In the genomic region with DNA sequence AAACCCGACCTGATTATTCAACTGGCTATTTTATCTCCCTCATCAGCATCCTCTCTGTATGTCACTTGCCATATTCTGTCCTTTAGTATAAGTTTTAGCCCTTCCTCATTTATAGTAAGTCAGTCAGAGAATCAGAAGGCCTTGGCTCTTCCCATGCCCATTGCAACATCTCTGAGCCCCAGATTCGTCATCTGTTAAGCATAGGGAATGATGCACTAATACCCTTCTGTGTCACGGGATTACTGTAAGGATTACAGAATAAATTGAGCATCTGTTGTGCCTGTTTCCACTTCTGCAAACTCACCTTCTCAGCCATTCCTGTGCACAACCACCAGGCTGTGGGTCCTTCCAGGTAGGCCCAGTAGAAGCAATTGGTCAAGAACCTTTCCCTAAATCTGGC, we compare ENCODE assay signal across 22 cellular contexts.
"Had no signal": no experiment of that assay in that cellular context is flagged by ENCODE, and none has a peak within 500 bp of the region (broad histone marks: within the 10 kb centered on the region; RNA-seq: fewer than 3 reads in every experiment).

No MANE protein-coding gene starts in this region.

- H3K4me3 ChIP-seq: esophagus squamous epithelium, gastroesophageal sphincter, hepatocyte, left lung, neural progenitor cell, spleen, thoracic aorta, upper lobe of right lung had no signal

- H3K27me3 ChIP-seq: esophagus squamous epithelium, gastroesophageal sphincter, hepatocyte, left lung, neural progenitor cell, spleen, upper lobe of right lung had no signal

- DNase-seq: activated CD4-positive, alpha-beta T cell treated with anti-CD3 and anti-CD28 coated beads for 4 hours; activated CD8-positive, alpha-beta memory T cell treated with anti-CD3 and anti-CD28 coated beads, Interleukin-2, amount 50 U/mL, for 4 hours; activated CD8-positive, alpha-beta T cell treated with anti-CD3 and anti-CD28 coated beads for 36 hours; activated effector memory CD4-positive, alpha-beta T cell treated with anti-CD3 and anti-CD28 coated beads, Interleukin-2, amount 50 U/mL, for 16 hours; activated T-cell treated with anti-CD3 and anti-CD28 coated beads, Interleukin-2, amount 50 U/mL, for 48 hours; amniotic stem cell; caudate nucleus; esophagus squamous epithelium; kidney; left lung; mammary epithelial cell; naive B cell; spleen; stimulated activated CD4-positive, alpha-beta T cell treated with anti-CD3 and anti-CD28 coated beads, Interleukin-1b, Interleukin-23, amount 100 ng/mL, for 48 hours; T-helper 17 cell; upper lobe of right lung had no signal

- H3K27ac ChIP-seq: esophagus squamous epithelium, gastroesophageal sphincter, hepatocyte, left lung, neural progenitor cell, spleen, thoracic aorta, upper lobe of right lung had no signal

- H3K36me3 ChIP-seq: left lung, neural progenitor cell, spleen, thoracic aorta, upper lobe of right lung had no signal

- H3K9me3 ChIP-seq: esophagus squamous epithelium, gastroesophageal sphincter, left lung, spleen, thoracic aorta, upper lobe of right lung had no signal

- FAIRE-seq: colon, endometrium, kidney had no signal

- H3K4me1 ChIP-seq: esophagus squamous epithelium, gastroesophageal sphincter, left lung, neural progenitor cell, spleen, upper lobe of right lung had no signal
